In the genomic region with DNA sequence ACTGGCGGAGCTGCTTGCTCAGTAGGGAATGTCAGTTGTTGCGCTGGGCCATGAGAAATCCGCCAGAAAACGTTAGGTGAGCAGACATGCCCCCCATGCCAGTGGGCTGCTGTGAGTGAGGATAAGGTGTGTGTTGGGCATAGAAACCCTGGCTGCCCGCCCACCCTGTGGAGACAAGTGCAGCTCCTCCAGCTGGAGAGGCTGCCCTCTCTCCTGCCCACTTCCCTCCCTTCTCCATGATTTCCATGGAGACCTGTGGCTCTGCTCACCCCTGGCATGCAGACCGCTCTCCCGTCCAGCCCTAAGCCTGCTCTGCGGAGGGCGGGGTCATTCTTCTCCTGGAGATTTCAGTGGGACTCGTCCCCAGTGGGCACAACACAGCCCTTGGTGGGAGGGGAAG, we compare ENCODE assay signal across 19 cellular contexts.
"Had no signal": no experiment of that assay in that cellular context is flagged by ENCODE, and none has a peak within 500 bp of the region (broad histone marks: within the 10 kb centered on the region; RNA-seq: fewer than 3 reads in every experiment).

No MANE protein-coding gene starts in this region.

- H3K27ac Mint-ChIP-seq: activated CD4-positive, alpha-beta T cell treated with anti-CD3 and anti-CD28 coated beads, Interleukin-2, amount 10 ng/mL, durations not matched to agents 24 days and 14 days; activated T-helper 1 cell treated with anti-CD3 and anti-CD28 coated beads, Interleukin-12 subunit alpha, Interleukin-12 subunit beta, Interleukin-2, Interleukin-4 antibody, amounts not matched to agents 30 ng/mL and 10 ng/mL and 1 ng/mL, durations not matched to agents 14 hours and 24 hours and 36 hours; endodermal cell; stimulated activated naive CD8-positive, alpha-beta T cell treated with anti-CD3 and anti-CD28 coated beads, Interleukin-15, Interleukin-2, amounts not matched to agents 100 ng/mL and 50 ng/mL, for 24 hours; T-helper 1 cell treated with Interleukin-12 subunit alpha and Interleukin-12 subunit beta and Interleukin-4 antibody, amounts not matched to agents 30 μg/mL and 1 μg/mL, for 36 hours had no signal

- H3K4me3 ChIP-seq: lower lobe of right lung, psoas muscle, skin epidermis, suprapubic skin had no signal

- H3K27me3 Mint-ChIP-seq: brain had no signal

- H3K9me3 Mint-ChIP-seq: activated CD4-positive, alpha-beta T cell treated with anti-CD3 and anti-CD28 coated beads, Interleukin-2, amount 10 ng/mL, durations not matched to agents 24 days and 14 days; activated T-helper 1 cell treated with anti-CD3 and anti-CD28 coated beads, Interleukin-12 subunit alpha, Interleukin-12 subunit beta, Interleukin-2, Interleukin-4 antibody, amounts not matched to agents 30 ng/mL and 10 ng/mL and 1 ng/mL, durations not matched to agents 14 hours and 24 hours and 36 hours; brain; endodermal cell; stimulated activated naive CD8-positive, alpha-beta T cell treated with anti-CD3 and anti-CD28 coated beads, Interleukin-15, Interleukin-2, amounts not matched to agents 100 ng/mL and 50 ng/mL, for 24 hours; T-helper 1 cell treated with Interleukin-12 subunit alpha and Interleukin-12 subunit beta and Interleukin-4 antibody, amounts not matched to agents 30 μg/mL and 1 μg/mL, for 36 hours had no signal

- DNase-seq: activated CD4-positive, alpha-beta T cell treated with anti-CD3 and anti-CD28 coated beads, Interleukin-2, amount 10 ng/mL, durations not matched to agents 24 days and 14 days; activated naive CD4-positive, alpha-beta T cell; activated T-cell treated with anti-CD3 and anti-CD28 coated beads for 4 hours; caudate nucleus; endodermal cell; foreskin fibroblast; hippocampal formation; islet precursor cell; psoas muscle; right cardiac atrium; trophoblast cell had no signal

- H3K27me3 ChIP-seq: suprapubic skin had no signal

- H3K4me1 Mint-ChIP-seq: endodermal cell had no signal

- ATAC-seq: left colon, psoas muscle had no signal

- H3K36me3 ChIP-seq: lower lobe of right lung, suprapubic skin had no signal

- H3K4me3 Mint-ChIP-seq: activated CD4-positive, alpha-beta T cell treated with anti-CD3 and anti-CD28 coated beads, Interleukin-2, amount 10 ng/mL, durations not matched to agents 24 days and 14 days; activated T-helper 1 cell treated with anti-CD3 and anti-CD28 coated beads, Interleukin-12 subunit alpha, Interleukin-12 subunit beta, Interleukin-2, Interleukin-4 antibody, amounts not matched to agents 30 ng/mL and 10 ng/mL and 1 ng/mL, durations not matched to agents 14 hours and 24 hours and 36 hours; brain; endodermal cell; T-helper 1 cell treated with Interleukin-12 subunit alpha and Interleukin-12 subunit beta and Interleukin-4 antibody, amounts not matched to agents 30 μg/mL and 1 μg/mL, for 36 hours had no signal
